In genomic region chr4:142367326-142368188, GRCh38 we compare ENCODE assay signal across 21 cellular contexts.
A peak's percentile ranks its signal among the peaks of the same experiment; 100 is the strongest.
DNase-seq lines count a peak whose midpoint lies in the region; ATAC-seq and TF ChIP-seq lines count a peak whose summit lies in the region.
"Had no signal": no experiment of that assay in that cellular context is flagged by ENCODE, and none has a peak within 500 bp of the region (broad histone marks: within the 10 kb centered on the region; RNA-seq: fewer than 3 reads in every experiment).

No MANE protein-coding gene starts in this region.

- no peaks in the 10 kb centered on the region for H3K27me3 ChIP-seq in neural progenitor cell
- H3K27me3 ChIP-seq: vagina had no signal

- no peak overlapping the region for H3K4me2 ChIP-seq in neural progenitor cell
- H3K4me2 ChIP-seq: KMS-11 had no signal

- peaks cover 45% of the 10 kb centered on the region for H3K36me3 Mint-ChIP-seq in activated naive CD4-positive, alpha-beta T cell treated with anti-CD3 and anti-CD28 coated beads for 36 hours (ENCODE audit: low read depth)
- peaks cover 44% of the 10 kb centered on the region for H3K36me3 Mint-ChIP-seq in activated naive CD8-positive, alpha-beta T cell treated with anti-CD3 and anti-CD28 coated beads, Interleukin-2, amount 50 U/mL, for 24 hours (ENCODE audit: low read depth)
- H3K36me3 Mint-ChIP-seq in neural progenitor cell, result no peaks in the 10 kb centered on the region

- no peak for DNase-seq in activated naive CD4-positive, alpha-beta T cell treated with anti-CD3 and anti-CD28 coated beads for 36 hours
- no peak for DNase-seq in activated naive CD4-positive, alpha-beta T cell treated with anti-CD3 and anti-CD28 coated beads, Interleukin-2, amount 50 U/mL, for 16 hours
- DNase-seq in OCI-M1 (lab: John Stamatoyannopoulos, UW), result peak; percentile 34
- DNase-seq in activated naive CD8-positive, alpha-beta T cell treated with anti-CD3 and anti-CD28 coated beads, Interleukin-2, amount 50 U/mL, for 24 hours, result no peak
- no peak for DNase-seq in neural progenitor cell (ENCODE audit: low spot score)
- no peak for DNase-seq in NCI-H226
- DNase-seq in GOT3 (lab: John Stamatoyannopoulos, UW), result no peak
- DNase-seq: activated gamma-delta T cell treated with Interleukin-2 at 50 U/mL for 16 hours, EL, hippocampal formation, left cardiac atrium, midbrain, NCI-H1417 treated with DMSO at 0.1 percent for 48 hours, nucleus accumbens, right cardiac atrium, SIG-M5, substantia nigra, T-helper 9 cell had no signal

- peaks cover 77% of the 10 kb centered on the region for H3K4me1 Mint-ChIP-seq in activated naive CD4-positive, alpha-beta T cell treated with anti-CD3 and anti-CD28 coated beads for 36 hours (ENCODE audit: low read depth)
- peaks cover 70% of the 10 kb centered on the region for H3K4me1 Mint-ChIP-seq in activated naive CD8-positive, alpha-beta T cell treated with anti-CD3 and anti-CD28 coated beads, Interleukin-2, amount 50 U/mL, for 24 hours
- H3K4me1 Mint-ChIP-seq in neural progenitor cell, result peaks cover 36% of the 10 kb centered on the region

- no peaks in the 10 kb centered on the region for H3K27me3 Mint-ChIP-seq in activated naive CD4-positive, alpha-beta T cell treated with anti-CD3 and anti-CD28 coated beads for 36 hours (ENCODE audit: low read depth)
- no peaks in the 10 kb centered on the region for H3K27me3 Mint-ChIP-seq in activated naive CD8-positive, alpha-beta T cell treated with anti-CD3 and anti-CD28 coated beads, Interleukin-2, amount 50 U/mL, for 24 hours
- H3K27me3 Mint-ChIP-seq in neural progenitor cell (ENCODE audit: insufficient read depth, low read depth), result peaks cover 2% of the 10 kb centered on the region

- H3K27ac ChIP-seq in neural progenitor cell, result no peak overlapping the region
- H3K27ac ChIP-seq: KMS-11, vagina had no signal

- intact Hi-C loops in activated naive CD4-positive, alpha-beta T cell treated with anti-CD3 and anti-CD28 coated beads for 36 hours (cut with micrococcal nuclease), result loop anchor here (1.0 to 2.0 kb wide), 2 partner anchors 10 to 49 kb away; no protein-coding TSS in a partner anchor

- H3K9me3 ChIP-seq in neural progenitor cell (ENCODE audit: low read depth), result no peaks in the 10 kb centered on the region
- H3K9me3 ChIP-seq: vagina had no signal

- peak overlapping the region; percentile 85 for H3K27ac Mint-ChIP-seq in activated naive CD4-positive, alpha-beta T cell treated with anti-CD3 and anti-CD28 coated beads for 36 hours
- peak overlapping the region; percentile 12 for H3K27ac Mint-ChIP-seq in activated naive CD8-positive, alpha-beta T cell treated with anti-CD3 and anti-CD28 coated beads, Interleukin-2, amount 50 U/mL, for 24 hours
- H3K27ac Mint-ChIP-seq in neural progenitor cell, result peak overlapping the region; percentile 41

- CTCF ChIA-PET in activated naive CD4-positive, alpha-beta T cell treated with anti-CD3 and anti-CD28 coated beads for 36 hours (lab: Charles Lee), result interaction anchor here (0.5 to 1.2 kb wide), 8 partner anchors 8 to 217 kb away, joined by 3 to 4 read pairs (median 3); no protein-coding TSS in a partner anchor

- H3K4me1 ChIP-seq in neural progenitor cell, result peaks cover 28% of the 10 kb centered on the region

- peak overlapping the region; percentile 62 for H3K4me3 Mint-ChIP-seq in activated naive CD4-positive, alpha-beta T cell treated with anti-CD3 and anti-CD28 coated beads for 36 hours
- no peak overlapping the region for H3K4me3 Mint-ChIP-seq in activated naive CD8-positive, alpha-beta T cell treated with anti-CD3 and anti-CD28 coated beads, Interleukin-2, amount 50 U/mL, for 24 hours
- no peak overlapping the region for H3K4me3 Mint-ChIP-seq in neural progenitor cell

- peaks cover 7% of the 10 kb centered on the region for H3K9me3 Mint-ChIP-seq in activated naive CD4-positive, alpha-beta T cell treated with anti-CD3 and anti-CD28 coated beads for 36 hours
- H3K9me3 Mint-ChIP-seq in activated naive CD8-positive, alpha-beta T cell treated with anti-CD3 and anti-CD28 coated beads, Interleukin-2, amount 50 U/mL, for 24 hours, result peaks cover 12% of the 10 kb centered on the region
- peaks cover 10% of the 10 kb centered on the region for H3K9me3 Mint-ChIP-seq in neural progenitor cell

- no peaks in the 10 kb centered on the region for H3K79me2 ChIP-seq in neural progenitor cell (ENCODE audit: low read depth)

- ATAC-seq in activated naive CD8-positive, alpha-beta T cell treated with anti-CD3 and anti-CD28 coated beads, Interleukin-2, amount 50 U/mL, for 24 hours, result no peak
- ATAC-seq in HG02973 (IDR thresholded peaks at IDR 0.05; ENCODE audit: unreplicated experiment), result no peak
- ATAC-seq: left cardiac atrium, right cardiac atrium had no signal

- H3K36me3 ChIP-seq in neural progenitor cell, result peaks cover 6% of the 10 kb centered on the region
- H3K36me3 ChIP-seq: vagina had no signal

- no peaks in the 10 kb centered on the region for H4K20me1 ChIP-seq in neural progenitor cell (ENCODE audit: low read depth)

- H3K9ac ChIP-seq in neural progenitor cell, result no peak overlapping the region
- H3K9ac ChIP-seq: KMS-11 had no signal

- no peak overlapping the region for H3K4me3 ChIP-seq in neural progenitor cell
- H3K4me3 ChIP-seq: vagina had no signal

- H2AFZ ChIP-seq in neural progenitor cell (replicated peaks), result no peak overlapping the region

- peaks cover 7% of the 10 kb centered on the region for H3F3A ChIP-seq in neural progenitor cell (ENCODE audit: low read depth)

- TF ChIP-seq CTCF in neural progenitor cell (IDR thresholded peaks at IDR 0.05), result no peak

Comparison
In these comparisons a context has a peak if more than half of its experiments do, and no peak if none do; other contexts are left out.
1. H3K27ac Mint-ChIP-seq: peak in every context shown above with its lines; median percentile 85 in activated naive CD4-positive, alpha-beta T cell treated with anti-CD3 and anti-CD28 coated beads for 36 hours; 41 in neural progenitor cell; 12 in activated naive CD8-positive, alpha-beta T cell treated with anti-CD3 and anti-CD28 coated beads, Interleukin-2, amount 50 U/mL, for 24 hours.